8 cellular contexts compared by ENCODE assay signal in genomic region chr4:122732329-122733026, GRCh38. TPM values are rescaled to one million over a fixed set of nuclear protein-coding genes. Genes with fewer than 3 reads are reported as not detected.
DNase-seq lines count a peak whose midpoint lies in the region; ATAC-seq and TF ChIP-seq lines count a peak whose summit lies in the region.

BBS12 (plus strand) TSS chr4:122732704; CDS start chr4:122741893, 9,189 bp downstream.

- peak within 1 kb of the TSS; percentile 91 for H3K4me2 ChIP-seq in OCI-LY7 (ENCODE audit: low read length)

- peak; percentile 100 for ATAC-seq in GM21576 (IDR thresholded peaks at IDR 0.05; ENCODE audit: unreplicated experiment)

- no peaks in the 10 kb centered on the region for H3K79me2 ChIP-seq in OCI-LY7 (ENCODE audit: insufficient read depth, low read depth, low read length)

- H3K4me1 Mint-ChIP-seq in IgD-negative memory B cell = peaks cover 6 to 10% (median 8%) of the 10 kb centered on the region in 3 donors

- no peak within 1 kb of the TSS for H3K27ac ChIP-seq in OCI-LY7 (ENCODE audit: low read depth, low read length, poor library complexity, severe bottlenecking)

- POLR2A ChIA-PET in OCI-LY7 (lab: Charles Lee) = interaction anchor here (0.6 to 2.4 kb wide), 13 partner anchors 8 to 1976 kb away, joined by 3 to 20 read pairs (median 3); partner anchors contain the start of gene NUDT6

- H3K4me1 ChIP-seq in OCI-LY7 (ENCODE audit: insufficient read depth, low read length, poor library complexity, severe bottlenecking) = peaks cover 7% of the 10 kb centered on the region

- peak within 1 kb of the TSS; percentile 97 for H2AFZ ChIP-seq in OCI-LY7 (ENCODE audit: low read length)

- H3K27me3 Mint-ChIP-seq in IgD-negative memory B cell = no peaks in the 10 kb centered on the region

- no peaks in the 10 kb centered on the region for H3K9me3 ChIP-seq in OCI-LY7 (ENCODE audit: low read length)

- CTCF ChIA-PET in OCI-LY7 (lab: Charles Lee; ENCODE audit: unreplicated experiment) = interaction anchor here (1.1 to 2.4 kb wide), 3 partner anchors 16 to 191 kb away, joined by 4 to 8 read pairs (median 4); no protein-coding TSS in a partner anchor

- TF ChIP-seq CTCF in OCI-LY7 (conservative IDR thresholded peaks at IDR 0.05; ENCODE audit: low read length) (peak; percentile 66), epithelial cell of esophagus (IDR thresholded peaks at IDR 0.05; ENCODE audit: insufficient read depth, low read depth, low read length, missing control alignments) (peak; percentile 45)

- no peaks in the 10 kb centered on the region for H3K36me3 ChIP-seq in OCI-LY7 (ENCODE audit: insufficient read depth, low read length)

- H3K4me3 Mint-ChIP-seq in IgD-negative memory B cell = peak within 1 kb of the TSS; percentile 90 to 97 (median 96)

- H3K9me3 Mint-ChIP-seq in IgD-negative memory B cell = no peaks in the 10 kb centered on the region

- H3K9me2 ChIP-seq in OCI-LY7 (ENCODE audit: insufficient read depth, low read length) = no peaks in the 10 kb centered on the region

- peaks cover 7% of the 10 kb centered on the region for H3K36me3 Mint-ChIP-seq in IgD-negative memory B cell

- BruUV-seq in OCI-LY7 (replicated peaks; lab: Mats Ljungman, UMichigan) = no TSS peak

- peak within 1 kb of the TSS; percentile 87 to 97 (median 97) for H3K27ac Mint-ChIP-seq in IgD-negative memory B cell

- intact Hi-C loops in OCI-LY7 (cut with micrococcal nuclease; ENCODE audit: unreplicated experiment) = loop anchor here (1.0 to 10.0 kb wide), 3 partner anchors 182 to 908 kb away; partner anchors contain the start of genes CCNA2 and NUDT6

- H3K4me3 ChIP-seq in OCI-LY7 (ENCODE audit: low read depth, low read length, poor library complexity, severe bottlenecking) (peak within 1 kb of the TSS; percentile 79), epithelial cell of esophagus (ENCODE audit: low read length) (peak within 1 kb of the TSS; percentile 94)

- H4K20me1 ChIP-seq in OCI-LY7 (ENCODE audit: insufficient read depth, low read length) = no peaks in the 10 kb centered on the region

- DNase-seq in DMS153 (lab: John Stamatoyannopoulos, UW) = peak; percentile 99
- DNase-seq in OCI-LY7 (ENCODE audit: low spot score) = peak; percentile 99
- DNase-seq in activated T-cell treated with anti-CD3 and anti-CD28 coated beads for 4 hours = peak; percentile 100
- peak; percentile 99 for DNase-seq in epithelial cell of esophagus (ENCODE audit: low read depth)
- DNase-seq in middle frontal gyrus (ENCODE audit: extremely low spot score, low spot score) = peak; percentile 99
- DNase-seq in stimulated activated CD8-positive, alpha-beta memory T cell treated with anti-CD3 and anti-CD28 coated beads, Interleukin-2, amount 100 ng/mL, for 1 hour (ENCODE audit: low read depth in 2 of 2) = peak; percentile 97 to 98

RNA-seq across cellular contexts. Expression of gene BBS12, which starts in this region (rescaled TPM):
- polyA plus RNA-seq in IgD-negative memory B cell = 0.68 TPM
- total RNA-seq in OCI-LY7 (2014; rRNA removed; shearing (Covaris generic)) = 1.7 and 1.8 TPM in 2 replicates
- total RNA-seq in OCI-LY7 (2022) = 1.9 and 3.2 TPM in 2 replicates
